Comparison of ENCODE assay signal across 1 cellular context in genomic region chr2:7900593-7900992, GRCh38.
TF ChIP-seq lines count a peak whose summit lies in the region.

No MANE protein-coding gene starts in this region.

TF ChIP-seq in IMR-90, 13 proteins besides CTCF, POLR2A, EP300 and RAD21:
- TF ChIP-seq CEBPB (IDR thresholded peaks at IDR 0.05; ENCODE audit: low read depth, low read length) = no peak
- no peak for TF ChIP-seq FOS (IDR thresholded peaks at IDR 0.05; ENCODE audit: low read depth, low read length)
- TF ChIP-seq CHD1 (IDR thresholded peaks at IDR 0.05; ENCODE audit: low read depth, low read length) = no peak
- TF ChIP-seq SMC3 (IDR thresholded peaks at IDR 0.05; ENCODE audit: low read depth, low read length) = no peak
- TF ChIP-seq RCOR1 (IDR thresholded peaks at IDR 0.05; ENCODE audit: insufficient replicate concordance, low read length) = no peak
- no peak for TF ChIP-seq BHLHE40 (IDR thresholded peaks at IDR 0.05; ENCODE audit: low read depth, low read length)
- no peak for TF ChIP-seq NFE2L2 (IDR thresholded peaks at IDR 0.05; ENCODE audit: low read depth, low read length)
- TF ChIP-seq ELK1 (IDR thresholded peaks at IDR 0.05; ENCODE audit: borderline replicate concordance, low read depth, low read length) = no peak
- no peak for TF ChIP-seq MAFK (IDR thresholded peaks at IDR 0.05; ENCODE audit: low read depth, low read length)
